In the genomic region with DNA sequence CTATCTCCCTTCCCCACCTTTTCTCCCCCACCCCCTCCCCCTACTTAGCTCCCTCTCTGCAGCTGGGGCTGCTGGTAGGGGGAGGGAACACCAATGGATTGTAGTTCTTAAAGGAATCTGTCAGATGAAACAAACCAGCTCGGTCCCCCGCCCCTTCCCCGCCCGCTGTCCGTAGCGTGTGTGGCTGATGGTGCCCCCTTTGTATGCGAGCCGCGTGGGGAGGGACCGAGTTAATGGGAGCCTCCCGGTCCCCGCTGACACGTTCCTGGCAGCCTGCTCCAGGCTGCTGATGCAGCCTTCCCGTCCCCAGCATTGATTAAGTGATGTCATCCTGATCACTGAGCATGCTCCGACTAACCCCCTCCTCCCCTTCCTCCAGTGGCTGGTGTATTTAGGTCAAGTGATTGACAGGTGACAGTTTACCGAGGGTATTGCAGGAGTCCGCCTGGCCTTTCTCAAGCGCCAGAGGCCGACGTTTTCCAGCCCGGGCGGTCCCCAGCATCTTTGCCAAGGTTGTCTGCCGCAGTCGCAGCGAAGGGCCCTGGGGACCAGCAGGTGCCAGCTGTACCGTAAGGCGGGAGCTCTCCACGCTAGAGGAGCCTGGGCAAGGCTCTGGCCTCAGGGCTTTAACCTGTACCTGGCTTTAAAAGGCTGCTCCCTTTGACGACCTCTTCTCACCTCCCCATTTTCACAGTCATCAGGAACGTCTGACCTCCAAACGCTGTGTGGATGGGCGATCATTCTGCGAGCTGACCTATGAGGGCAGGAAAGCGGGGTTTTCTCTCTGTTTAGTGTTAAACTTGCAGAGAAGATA, we compare ENCODE assay signal across 8 cellular contexts. TPM values are rescaled to one million over a fixed set of nuclear protein-coding genes. Genes with fewer than 3 reads are reported as not detected.
A peak's percentile ranks its signal among the peaks of the same experiment; 100 is the strongest.
DNase-seq lines count a peak whose midpoint lies in the region; ATAC-seq and TF ChIP-seq lines count a peak whose summit lies in the region.

No MANE protein-coding gene starts in this region.

- H3K4me3 Mint-ChIP-seq in naive thymus-derived CD4-positive, alpha-beta T cell = peak overlapping the region; percentile 77 to 89 (median 86)

- POLR2A ChIA-PET in naive thymus-derived CD4-positive, alpha-beta T cell (lab: Charles Lee) = interaction anchor here (1.1 to 1.5 kb wide), 2 partner anchors 232 to 854 kb away, joined by 3 to 6 read pairs; no protein-coding TSS in a partner anchor

- DNase-seq in DMS53 treated with DMSO at 0.1 percent for 48 hours (lab: John Stamatoyannopoulos, UW; ENCODE audit: unreplicated experiment) (peak; percentile 32), M059J (ENCODE audit: low read depth) (peak; percentile 11), WERI-Rb-1 (peak; percentile 45), colonic mucosa (peak; percentile 22), substantia nigra (lab: John Stamatoyannopoulos, UW) (peak in 43 of 49 donors; percentile 8 to 91 (median 48)), ACHN (no peak)
- peak; percentile 9 to 57 (median 36) for DNase-seq in naive thymus-derived CD4-positive, alpha-beta T cell

- peak overlapping the region in 6 of 9 donors; percentile 16 to 93 (median 59) for H3K27ac Mint-ChIP-seq in naive thymus-derived CD4-positive, alpha-beta T cell

- no peak overlapping the region for H3K9ac ChIP-seq in colonic mucosa (ENCODE audit: low read depth in 2 of 2, low read length in 2 of 2)

- H3K4me1 ChIP-seq in colonic mucosa = peaks cover 11% of the 10 kb centered on the region
- H3K4me1 ChIP-seq in naive thymus-derived CD4-positive, alpha-beta T cell (ENCODE audit: control insufficient read depth in 2 of 2, insufficient read depth in 2 of 2, low read length in 2 of 2) = peaks cover 5 to 6% of the 10 kb centered on the region in 2 donors

- TF ChIP-seq CTCF in WERI-Rb-1 (IDR thresholded peaks at IDR 0.05; ENCODE audit: low read depth, low read length) (no peak), colonic mucosa (IDR thresholded peaks at IDR 0.05) (no peak)

- no peaks in the 10 kb centered on the region for H3K36me3 ChIP-seq in WERI-Rb-1
- no peaks in the 10 kb centered on the region for H3K36me3 ChIP-seq in colonic mucosa
- H3K36me3 ChIP-seq in naive thymus-derived CD4-positive, alpha-beta T cell (ENCODE audit: control insufficient read depth in 2 of 3, insufficient read depth in 3 of 3, low read length in 3 of 3) = no peaks in the 10 kb centered on the region

- H3K27me3 Mint-ChIP-seq in naive thymus-derived CD4-positive, alpha-beta T cell = peaks cover 0 to 29% (median 21%) of the 10 kb centered on the region in 5 donors

- peaks cover 0 to 16% (median 0%) of the 10 kb centered on the region in 5 donors for H3K36me3 Mint-ChIP-seq in naive thymus-derived CD4-positive, alpha-beta T cell

- H3K4me3 ChIP-seq in WERI-Rb-1 (ENCODE audit: low read depth, low read length) (peak overlapping the region; percentile 36), colonic mucosa (peak overlapping the region; percentile 9)
- H3K4me3 ChIP-seq in naive thymus-derived CD4-positive, alpha-beta T cell (ENCODE audit: low read length) = peak overlapping the region; percentile 45

- ATAC-seq in naive thymus-derived CD4-positive, alpha-beta T cell = peak; percentile 36
- no peak for ATAC-seq in HG03520 (IDR thresholded peaks at IDR 0.05; ENCODE audit: unreplicated experiment)

- no peak overlapping the region for H3K27ac ChIP-seq in WERI-Rb-1
- H3K27ac ChIP-seq in colonic mucosa = no peak overlapping the region
- no peak overlapping the region for H3K27ac ChIP-seq in naive thymus-derived CD4-positive, alpha-beta T cell (ENCODE audit: low read depth, low read length)
- H3K27ac ChIP-seq in substantia nigra (ENCODE audit: low read depth, low read length, poor library complexity, severe bottlenecking) = peak overlapping the region; percentile 88

- H3K9me3 ChIP-seq in WERI-Rb-1 (ENCODE audit: severe bottlenecking) (peaks cover 9% of the 10 kb centered on the region), colonic mucosa (no peaks in the 10 kb centered on the region)
- H3K9me3 ChIP-seq in naive thymus-derived CD4-positive, alpha-beta T cell (ENCODE audit: control insufficient read depth in 2 of 3, low read length in 3 of 3) = peaks cover 0 to 6% (median 0%) of the 10 kb centered on the region in 3 experiments

- peaks cover 25% of the 10 kb centered on the region for H3K27me3 ChIP-seq in WERI-Rb-1 (ENCODE audit: insufficient read depth, low read depth, severe bottlenecking)
- peaks cover 24% of the 10 kb centered on the region for H3K27me3 ChIP-seq in colonic mucosa
- no peaks in the 10 kb centered on the region for H3K27me3 ChIP-seq in naive thymus-derived CD4-positive, alpha-beta T cell (ENCODE audit: control insufficient read depth in 2 of 2, insufficient read depth in 2 of 2, low read length in 2 of 2)

- intact Hi-C loops in colonic mucosa (cut with DNase I) = no loop called here
- intact Hi-C loops in naive thymus-derived CD4-positive, alpha-beta T cell (cut with micrococcal nuclease) = loop anchor here (5.0 to 10.0 kb wide), 9 partner anchors 64 to 1212 kb away; a partner anchor contains a TSS

- peaks cover 0 to 17% (median 12%) of the 10 kb centered on the region in 7 donors for H3K4me1 Mint-ChIP-seq in naive thymus-derived CD4-positive, alpha-beta T cell

- in situ Hi-C loops in ACHN (cut with HindIII; ENCODE audit: low pct_ligation_motif_present, low pct_unique_long_range_greater_than_20kb, low sequenced_read_pairs) = no loop called here

- CTCF ChIA-PET in naive thymus-derived CD4-positive, alpha-beta T cell (lab: Charles Lee) = interaction anchor here (0.5 kb wide), 1 partner anchor 10 kb away, joined by 6 read pairs; no protein-coding TSS in a partner anchor

- H3K9me3 Mint-ChIP-seq in naive thymus-derived CD4-positive, alpha-beta T cell = peaks cover 0 to 8% (median 3%) of the 10 kb centered on the region in 11 donors

RNA-seq across cellular contexts. Expression of a gene that starts 1.8 kb away (rescaled TPM):
- total RNA-seq in M059J (2014; rRNA removed; shearing (Covaris generic)) = 0.54 and 1.3 TPM in 2 replicates
- 1 to 10 TPM; 1.6 to 3.4 TPM for total RNA-seq in colonic mucosa
- 10 to 100 TPM in 1 of 5 experiments, 1 to 10 TPM in 4; 3.6 to 14.3 (median 6.8) TPM for total RNA-seq in naive thymus-derived CD4-positive, alpha-beta T cell
- polyA plus RNA-seq in naive thymus-derived CD4-positive, alpha-beta T cell = under 1 TPM; 0.58 to 0.92 TPM
